ENCODE assay signal across 15 cellular contexts in genomic region chr7:135459951-135460567, GRCh38. TPM values are rescaled to one million over a fixed set of nuclear protein-coding genes. Genes with fewer than 3 reads are reported as not detected.
DNase-seq lines count a peak whose midpoint lies in the region; ATAC-seq and TF ChIP-seq lines count a peak whose summit lies in the region.
"Had no signal": no experiment of that assay in that cellular context is flagged by ENCODE, and none has a peak within 500 bp of the region (broad histone marks: within the 10 kb centered on the region; RNA-seq: fewer than 3 reads in every experiment).

No MANE protein-coding gene starts in this region.

- no peaks in the 10 kb centered on the region for H3K36me3 ChIP-seq in Caco-2 (ENCODE audit: control insufficient read depth, insufficient read depth, low read length)
- H3K36me3 ChIP-seq: prostate gland had no signal

- no peaks in the 10 kb centered on the region for H3K27me3 ChIP-seq in Caco-2 (replicated peaks; ENCODE audit: control insufficient read depth, insufficient read depth, low read length)

- H3K4me1 Mint-ChIP-seq in memory B cell (peaks cover 31% of the 10 kb centered on the region), Caco-2 (ENCODE audit: low read depth, unreplicated experiment) (no peaks in the 10 kb centered on the region)

- no peaks in the 10 kb centered on the region for H3K9me3 ChIP-seq in Caco-2
- H3K9me3 ChIP-seq: prostate gland had no signal

- BruUV-seq in Caco-2 (replicated peaks; lab: Mats Ljungman, UMichigan), result no TSS peak

- H3K27me3 Mint-ChIP-seq in memory B cell (no peaks in the 10 kb centered on the region), Caco-2 (ENCODE audit: insufficient read depth, unreplicated experiment) (no peaks in the 10 kb centered on the region)

- DNase-seq in memory B cell (ENCODE audit: low spot score in 2 of 2) (no peak), Caco-2 (no peak), HK-2 (ENCODE audit: unreplicated experiment) (no peak)
- DNase-seq: C1 segment of cervical spinal cord; central memory CD4-positive, alpha-beta T cell; DMS53; effector CD8-positive, alpha-beta T cell; NCI-H187; NCI-H526; stimulated activated CD4-positive, alpha-beta T cell treated with anti-CD3 and anti-CD28 coated beads, Interleukin-12 subunit alpha, Interleukin-12 subunit beta, amount 100 ng/mL, for 4 hours had no signal

- POLR2A ChIA-PET in Caco-2 (lab: Charles Lee), result no interaction called here

- H3K4me3 Mint-ChIP-seq in memory B cell, result no peak overlapping the region
- H3K4me3 Mint-ChIP-seq in Caco-2 (ENCODE audit: unreplicated experiment), result no peak overlapping the region

- H3K4me1 ChIP-seq in Caco-2, result no peaks in the 10 kb centered on the region
- H3K4me1 ChIP-seq: prostate gland had no signal

- H3K27ac Mint-ChIP-seq in memory B cell, result peak overlapping the region; percentile 31
- H3K27ac Mint-ChIP-seq in Caco-2 (ENCODE audit: unreplicated experiment), result no peak overlapping the region

- intact Hi-C loops in Caco-2 (cut with micrococcal nuclease; ENCODE audit: unreplicated experiment), result no loop called here

- H3K9me3 Mint-ChIP-seq in memory B cell, result peaks cover 3% of the 10 kb centered on the region
- H3K9me3 Mint-ChIP-seq in Caco-2 (ENCODE audit: unreplicated experiment), result no peaks in the 10 kb centered on the region

- no peak for TF ChIP-seq CTCF in Caco-2 (IDR thresholded peaks at IDR 0.05; ENCODE audit: insufficient read depth in 1 of 2, low read depth in 1 of 2, low read length in 1 of 2, severe bottlenecking in 1 of 2, unreplicated experiment in 1 of 2)

- H3K36me3 Mint-ChIP-seq in memory B cell (peaks cover 12% of the 10 kb centered on the region), Caco-2 (ENCODE audit: insufficient read depth, unreplicated experiment) (no peaks in the 10 kb centered on the region)

- ATAC-seq in GM18861 (IDR thresholded peaks at IDR 0.05; ENCODE audit: unreplicated experiment) (peak; percentile 51), GM21529 (IDR thresholded peaks at IDR 0.05; ENCODE audit: unreplicated experiment) (peak; percentile 53), HG03280 (IDR thresholded peaks at IDR 0.05; ENCODE audit: unreplicated experiment) (peak; percentile 65), memory B cell (ENCODE audit: low read depth) (no peak), HG02970 (IDR thresholded peaks at IDR 0.05; ENCODE audit: low FRiP score, unreplicated experiment) (no peak)

- CTCF ChIA-PET in Caco-2 (lab: Charles Lee), result no interaction called here

- no peak overlapping the region for H3K4me3 ChIP-seq in Caco-2 (ENCODE audit: low read depth, low read length)
- H3K4me3 ChIP-seq: prostate gland had no signal

RNA-seq across cellular contexts. Expression of gene CNOT4, which starts 49.8 kb away (rescaled TPM):
- 22.0 and 22.6 TPM in 2 replicates for total RNA-seq in Caco-2 (2022)

Comparison
In these comparisons a context has a peak if more than half of its experiments do, and no peak if none do; other contexts are left out.
1. ATAC-seq: peak in GM18861 (single experiment), GM21529 (single experiment) and HG03280 (single experiment); none in memory B cell (single experiment) and HG02970 (single experiment).